ENCODE assay signal across 8 cellular contexts in the genomic region with DNA sequence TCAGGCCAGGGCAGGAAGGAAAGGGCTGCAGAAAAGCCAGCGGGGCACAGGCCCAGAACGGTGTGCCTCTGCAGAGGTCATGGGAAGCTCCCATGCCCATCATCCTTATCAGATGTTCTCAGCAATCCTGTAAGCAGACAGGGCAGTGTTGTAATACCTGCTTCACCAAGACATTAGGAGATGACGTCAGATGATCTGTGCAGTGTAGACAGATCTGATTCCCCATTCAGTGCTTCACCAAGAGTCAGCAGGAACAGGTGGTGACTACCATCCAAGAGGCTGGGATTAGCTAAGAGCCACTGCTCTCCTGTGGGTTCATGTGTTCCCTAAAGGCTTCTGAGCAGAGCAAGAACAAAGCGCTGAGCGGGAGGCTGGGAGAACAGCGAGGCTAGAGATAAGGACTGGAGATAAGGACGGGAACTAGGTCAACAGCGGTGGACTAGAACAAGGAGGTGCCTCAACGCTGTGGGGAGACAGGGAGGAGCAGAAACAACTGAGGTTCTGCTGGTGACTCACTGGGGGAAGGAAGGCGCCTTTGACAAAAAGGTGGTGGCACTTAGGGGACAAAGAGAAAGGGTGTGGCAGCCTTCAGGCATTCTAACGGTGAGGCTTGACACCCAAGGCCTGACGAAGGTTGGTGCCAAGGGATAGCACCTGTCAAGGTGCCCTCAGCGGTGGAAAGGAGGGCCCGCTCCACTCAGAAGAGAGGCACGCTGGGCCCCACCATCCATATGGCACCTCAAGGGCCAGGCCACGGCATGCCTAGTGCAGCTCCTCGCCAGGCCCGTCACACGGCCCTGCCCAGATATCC. TPM values are rescaled to one million over a fixed set of nuclear protein-coding genes. Genes with fewer than 3 reads are reported as not detected.
A peak's percentile ranks its signal among the peaks of the same experiment; 100 is the strongest.
DNase-seq lines count a peak whose midpoint lies in the region; ATAC-seq and TF ChIP-seq lines count a peak whose summit lies in the region.

No MANE protein-coding gene starts in this region.

- ATAC-seq in SK-N-SH treated with all-trans-retinoic acid at 6 μM for 48 hours (peak; percentile 43), GM18907 (IDR thresholded peaks at IDR 0.05; ENCODE audit: unreplicated experiment) (no peak), HG03097 (IDR thresholded peaks at IDR 0.05; ENCODE audit: low FRiP score, unreplicated experiment) (no peak), GM19463 (IDR thresholded peaks at IDR 0.05; ENCODE audit: unreplicated experiment) (no peak)
- ATAC-seq in activated naive CD4-positive, alpha-beta T cell treated with anti-CD3 and anti-CD28 coated beads, Interleukin-2, amount 50 U/mL, for 72 hours, result peak; percentile 77 to 81

- DNase-seq in EH (ENCODE audit: low read depth) (peak; percentile 48), kidney tubule cell (ENCODE audit: low spot score) (peak; percentile 57)
- peak; percentile 56 to 76 for DNase-seq in activated naive CD4-positive, alpha-beta T cell treated with anti-CD3 and anti-CD28 coated beads, Interleukin-2, amount 50 U/mL, for 72 hours (ENCODE audit: low spot score in 2 of 2)
- peak; percentile 58 for DNase-seq in stimulated activated CD8-positive, alpha-beta memory T cell treated with anti-CD3 and anti-CD28 coated beads, Interleukin-12 subunit alpha, Interleukin-12 subunit beta, amount 100 ng/mL, for 1 hour (ENCODE audit: low read depth)

- peaks cover 0 to 31% of the 10 kb centered on the region in 2 donors for H3K36me3 Mint-ChIP-seq in activated naive CD4-positive, alpha-beta T cell treated with anti-CD3 and anti-CD28 coated beads, Interleukin-2, amount 50 U/mL, for 72 hours

- H3K27ac Mint-ChIP-seq in activated naive CD4-positive, alpha-beta T cell treated with anti-CD3 and anti-CD28 coated beads, Interleukin-2, amount 50 U/mL, for 72 hours, result peak overlapping the region; percentile 89 to 94

- no peaks in the 10 kb centered on the region for H3K9me3 Mint-ChIP-seq in activated naive CD4-positive, alpha-beta T cell treated with anti-CD3 and anti-CD28 coated beads, Interleukin-2, amount 50 U/mL, for 72 hours

TF ChIP-seq in SK-N-SH treated with all-trans-retinoic acid at 6 μM for 48 hours, 23 proteins besides CTCF, POLR2A, EP300 and RAD21:
- TF ChIP-seq TSHZ2 (CRISPR knock-in tag; IDR thresholded peaks at IDR 0.05), result no peak
- no peak for TF ChIP-seq RARB (CRISPR knock-in tag; IDR thresholded peaks at IDR 0.05)
- TF ChIP-seq GLIS3 (CRISPR knock-in tag; IDR thresholded peaks at IDR 0.05), result no peak
- no peak for TF ChIP-seq ESRRG (CRISPR knock-in tag; IDR thresholded peaks at IDR 0.05)
- no peak for TF ChIP-seq ZNF8 (CRISPR knock-in tag; IDR thresholded peaks at IDR 0.05)
- no peak for TF ChIP-seq ZC3H10 (CRISPR knock-in tag; IDR thresholded peaks at IDR 0.05)
- TF ChIP-seq, protein P1, sequence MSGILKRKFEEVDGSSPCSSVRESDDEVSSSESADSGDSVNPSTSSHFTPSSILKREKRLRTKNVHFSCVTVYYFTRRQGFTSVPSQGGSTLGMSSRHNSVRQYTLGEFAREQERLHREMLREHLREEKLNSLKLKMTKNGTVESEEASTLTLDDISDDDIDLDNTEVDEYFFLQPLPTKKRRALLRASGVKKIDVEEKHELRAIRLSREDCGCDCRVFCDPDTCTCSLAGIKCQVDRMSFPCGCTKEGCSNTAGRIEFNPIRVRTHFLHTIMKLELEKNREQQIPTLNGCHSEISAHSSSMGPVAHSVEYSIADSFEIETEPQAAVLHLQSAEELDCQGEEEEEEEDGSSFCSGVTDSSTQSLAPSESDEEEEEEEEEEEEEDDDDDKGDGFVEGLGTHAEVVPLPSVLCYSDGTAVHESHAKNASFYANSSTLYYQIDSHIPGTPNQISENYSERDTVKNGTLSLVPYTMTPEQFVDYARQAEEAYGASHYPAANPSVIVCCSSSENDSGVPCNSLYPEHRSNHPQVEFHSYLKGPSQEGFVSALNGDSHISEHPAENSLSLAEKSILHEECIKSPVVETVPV (CRISPR knock-in tag; IDR thresholded peaks at IDR 0.05), result no peak
- no peak for TF ChIP-seq BACH2 (CRISPR knock-in tag; IDR thresholded peaks at IDR 0.05; ENCODE audit: borderline replicate concordance)
- no peak for TF ChIP-seq ISL1 (CRISPR knock-in tag; IDR thresholded peaks at IDR 0.05)
- TF ChIP-seq ZFP3 (CRISPR knock-in tag; IDR thresholded peaks at IDR 0.05), result no peak

RNA-seq across cellular contexts. Expression of gene CCDC12, which starts 28.4 kb away (rescaled TPM):
- total RNA-seq in activated naive CD4-positive, alpha-beta T cell treated with anti-CD3 and anti-CD28 coated beads, Interleukin-2, amount 50 U/mL, for 72 hours, result 10 to 100 TPM; 49.3 to 55.2 TPM

RNA-seq across cellular contexts. Expression of gene NBEAL2, which starts 31.3 kb away (rescaled TPM):
- 100 to 1,000 TPM in 1 of 2 donors, 10 to 100 TPM in 1; 75.7 to 122 TPM for total RNA-seq in activated naive CD4-positive, alpha-beta T cell treated with anti-CD3 and anti-CD28 coated beads, Interleukin-2, amount 50 U/mL, for 72 hours

Comparison
In these comparisons a context has a peak if more than half of its experiments do, and no peak if none do; other contexts are left out.
1. ATAC-seq: peak in SK-N-SH treated with all-trans-retinoic acid at 6 μM for 48 hours (single experiment) and activated naive CD4-positive, alpha-beta T cell treated with anti-CD3 and anti-CD28 coated beads, Interleukin-2, amount 50 U/mL, for 72 hours (2 of 2); none in GM18907 (single experiment), HG03097 (single experiment) and GM19463 (single experiment).
2. Peak in every context shown above with its lines, with median percentiles within 50 percentile points of each other: DNase-seq.